Comparison of ENCODE assay signal across 23 cellular contexts in the genomic region with DNA sequence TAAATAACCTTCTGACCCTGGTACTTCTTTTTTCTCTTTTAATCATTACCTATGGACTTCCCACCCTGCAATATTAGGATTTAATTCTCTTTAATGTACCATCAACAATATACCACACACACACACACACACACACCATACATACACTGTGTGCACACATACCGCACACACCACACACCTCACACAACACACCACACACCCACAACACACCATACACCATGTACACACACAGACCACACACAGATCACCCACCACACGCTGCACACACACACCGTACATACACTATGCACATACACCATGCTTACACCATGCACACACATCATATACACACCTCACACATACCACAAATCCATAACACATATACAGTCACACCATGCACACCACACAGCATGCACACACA. TPM values are rescaled to one million over a fixed set of nuclear protein-coding genes. Genes with fewer than 3 reads are reported as not detected.
A peak's percentile ranks its signal among the peaks of the same experiment; 100 is the strongest.
DNase-seq lines count a peak whose midpoint lies in the region; ATAC-seq, FAIRE-seq and TF ChIP-seq lines count a peak whose summit lies in the region.
"Had no signal": no experiment of that assay in that cellular context is flagged by ENCODE, and none has a peak within 500 bp of the region (broad histone marks: within the 10 kb centered on the region; RNA-seq: fewer than 3 reads in every experiment).

No MANE protein-coding gene starts in this region.

- H3K79me1 ChIP-seq in IMR-90 (ENCODE audit: low read depth in 1 of 2, low read length in 2 of 2) (no peaks in the 10 kb centered on the region), trophoblast cell (ENCODE audit: low read length) (peaks cover 5% of the 10 kb centered on the region)

- TF ChIP-seq CTCF in IMR-90 (conservative IDR thresholded peaks at IDR 0.05; ENCODE audit: low read depth, low read length) (no peak), lung (IDR thresholded peaks at IDR 0.05; ENCODE audit: control extremely low read depth, extremely low read depth) (no peak)

- H4K8ac ChIP-seq in IMR-90 (ENCODE audit: low read depth in 2 of 2, low read length in 2 of 2), result no peak overlapping the region
- no peak overlapping the region for H4K8ac ChIP-seq in trophoblast cell (ENCODE audit: low read depth, low read length)

- H4K91ac ChIP-seq in IMR-90 (ENCODE audit: insufficient read depth, low read depth, low read length) (no peak overlapping the region), trophoblast cell (ENCODE audit: low read depth, low read length) (no peak overlapping the region)

- DNase-seq in GM12892 (ENCODE audit: insufficient read length), result no peak
- DNase-seq in IMR-90, result no peak
- no peak for DNase-seq in lung (ENCODE audit: low spot score)
- DNase-seq in trophoblast cell, result no peak
- no peak for DNase-seq in NAMALWA (ENCODE audit: low spot score)
- DNase-seq in stimulated activated naive CD4-positive, alpha-beta T cell (lab: John Stamatoyannopoulos, UW), result no peak
- DNase-seq: Caco-2; CD8-positive, alpha-beta T cell; GM23248; KG1; MG63; NCI-H2029; NCI-H446; NCI-H524 treated with DMSO at 0.1 percent for 48 hours; NCI-H774 had no signal

- no peak overlapping the region for H3K9ac ChIP-seq in IMR-90 (ENCODE audit: low read depth, low read length)
- no peak overlapping the region for H3K9ac ChIP-seq in trophoblast cell (ENCODE audit: low read length)
- H3K9ac ChIP-seq: GM23248 had no signal

- POLR2A ChIA-PET in IMR-90 (lab: Charles Lee; ENCODE audit: unreplicated experiment), result no interaction called here

- H2BK15ac ChIP-seq in IMR-90 (ENCODE audit: low read depth, low read length), result no peak overlapping the region

- H4K20me1 ChIP-seq in IMR-90 (ENCODE audit: insufficient read depth, low read length), result no peaks in the 10 kb centered on the region

- BruUV-seq in IMR-90 (replicated peaks; lab: Mats Ljungman, UMichigan), result no TSS peak

- no peaks in the 10 kb centered on the region for H3K36me3 ChIP-seq in IMR-90 (ENCODE audit: control insufficient read depth, insufficient read depth, low read length)
- H3K36me3 ChIP-seq in lung (ENCODE audit: control insufficient read depth in 2 of 2, insufficient read depth in 2 of 2, low read length in 2 of 2), result no peaks in the 10 kb centered on the region
- H3K36me3 ChIP-seq in trophoblast cell (ENCODE audit: control insufficient read depth in 1 of 2, insufficient read depth in 2 of 2, low read length in 2 of 2), result no peaks in the 10 kb centered on the region
- H3K36me3 ChIP-seq: HAP-1, MG63 had no signal

- H3K79me2 ChIP-seq in trophoblast cell (ENCODE audit: control insufficient read depth, insufficient read depth, low read length, poor library complexity), result no peaks in the 10 kb centered on the region

- H3K4ac ChIP-seq in IMR-90 (ENCODE audit: low read depth, low read length) (no peak overlapping the region), trophoblast cell (ENCODE audit: low read depth, low read length) (no peak overlapping the region)

- TF ChIP-seq RAD21 in IMR-90 (IDR thresholded peaks at IDR 0.05; ENCODE audit: low read length), result no peak

- H4K5ac ChIP-seq in IMR-90 (ENCODE audit: low read depth, low read length), result no peak overlapping the region

- H3K4me2 ChIP-seq in IMR-90 (ENCODE audit: low read depth, low read length), result no peak overlapping the region
- H3K4me2 ChIP-seq in trophoblast cell (ENCODE audit: low read length), result no peak overlapping the region

- peak; percentile 91 for FAIRE-seq in GM12892 (lab: Jason Lieb, UNC)
- FAIRE-seq: G401.6, GM12878, GM19239, RCC 7860 had no signal

- H3K14ac ChIP-seq in IMR-90 (replicated peaks; ENCODE audit: low read depth, low read length) (no peak overlapping the region), trophoblast cell (ENCODE audit: low read length) (no peak overlapping the region)

- H2BK5ac ChIP-seq in IMR-90 (ENCODE audit: low read depth, low read length, poor library complexity, severe bottlenecking) (peak overlapping the region; percentile 79), trophoblast cell (ENCODE audit: low read depth, low read length, poor library complexity) (no peak overlapping the region)

- no peak for TF ChIP-seq POLR2A in GM12892 (IDR thresholded peaks at IDR 0.05; ENCODE audit: low read depth, low read length)
- no peak for TF ChIP-seq POLR2A in IMR-90 (IDR thresholded peaks at IDR 0.05; ENCODE audit: low read depth, low read length)

- H3K23ac ChIP-seq in IMR-90 (ENCODE audit: low read depth, low read length) (no peak overlapping the region), trophoblast cell (ENCODE audit: low read length) (peak overlapping the region; percentile 15)

- no peak overlapping the region for H3K56ac ChIP-seq in IMR-90 (ENCODE audit: extremely low read depth, insufficient read depth, low read length)

- no peak overlapping the region for H2AFZ ChIP-seq in IMR-90 (replicated peaks; ENCODE audit: low read length, poor library complexity)
- no peak overlapping the region for H2AFZ ChIP-seq in trophoblast cell (ENCODE audit: insufficient read depth, low read length, poor library complexity)
- H2AFZ ChIP-seq: GM23248 had no signal

- no peak for ATAC-seq in IMR-90 (ENCODE audit: low read depth)
- no peak for ATAC-seq in lung (ENCODE audit: insufficient read depth, low FRiP score)
- ATAC-seq in GM21717 (IDR thresholded peaks at IDR 0.05; ENCODE audit: unreplicated experiment), result no peak
- ATAC-seq: CD8-positive, alpha-beta T cell; GM12878; SK-N-SH treated with all-trans-retinoic acid at 6 μM for 48 hours had no signal

- H4K12ac ChIP-seq in trophoblast cell (ENCODE audit: low read depth, low read length), result no peak overlapping the region

- no peak overlapping the region for H2BK20ac ChIP-seq in IMR-90 (ENCODE audit: low read depth, low read length)

- H3K27ac ChIP-seq in IMR-90 (ENCODE audit: insufficient read depth, low read length), result no peak overlapping the region
- H3K27ac ChIP-seq in lung (ENCODE audit: low read depth in 1 of 2, low read length in 1 of 2), result no peak overlapping the region
- no peak overlapping the region for H3K27ac ChIP-seq in trophoblast cell (ENCODE audit: low read depth, low read length)
- H3K27ac ChIP-seq: C4-2B, GM23248 had no signal

- H3K4me3 ChIP-seq in IMR-90 (ENCODE audit: insufficient read depth, low read depth, low read length) (no peak overlapping the region), lung (peak overlapping the region; percentile 8), trophoblast cell (ENCODE audit: low read depth, low read length) (peak overlapping the region; percentile 6)
- H3K4me3 ChIP-seq: GM12878, GM23248, HAP-1, MG63 had no signal

- H2BK12ac ChIP-seq in trophoblast cell (ENCODE audit: low read length), result no peak overlapping the region

- H3K27me3 ChIP-seq in IMR-90 (ENCODE audit: control insufficient read depth, insufficient read depth, low read length), result no peaks in the 10 kb centered on the region
- no peaks in the 10 kb centered on the region for H3K27me3 ChIP-seq in lung (ENCODE audit: control insufficient read depth, insufficient read depth)
- H3K27me3 ChIP-seq in trophoblast cell (ENCODE audit: insufficient read depth, low read length), result no peaks in the 10 kb centered on the region
- H3K27me3 ChIP-seq: MG63 had no signal

- H3K9me3 ChIP-seq in IMR-90 (ENCODE audit: control insufficient read depth, insufficient read depth, low read length) (no peaks in the 10 kb centered on the region), lung (ENCODE audit: control insufficient read depth in 2 of 2, insufficient read depth in 1 of 2, low read length in 1 of 2) (peaks cover 0 to 2% of the 10 kb centered on the region in 2 donors), trophoblast cell (ENCODE audit: insufficient read depth, low read depth, low read length) (peaks cover 4% of the 10 kb centered on the region)
- H3K9me3 ChIP-seq: Caco-2, MG63 had no signal

- peaks cover 5% of the 10 kb centered on the region for H3K9me1 ChIP-seq in IMR-90 (ENCODE audit: insufficient read depth, low read length)

- intact Hi-C loops in IMR-90 (cut with micrococcal nuclease), result loop anchor here (5.0 kb wide), 1 partner anchor 168 kb away; no protein-coding TSS in a partner anchor

- H3K4me1 ChIP-seq in IMR-90 (ENCODE audit: control insufficient read depth, insufficient read depth, low read length) (no peaks in the 10 kb centered on the region), lung (ENCODE audit: control insufficient read depth in 2 of 2, insufficient read depth in 2 of 2, low read length in 2 of 2) (peaks cover 0 to 4% of the 10 kb centered on the region in 2 donors), trophoblast cell (ENCODE audit: control insufficient read depth in 1 of 2, insufficient read depth in 2 of 2, low read length in 2 of 2) (no peaks in the 10 kb centered on the region)
- H3K4me1 ChIP-seq: Caco-2, HAP-1 had no signal

- H2AK5ac ChIP-seq in IMR-90 (ENCODE audit: low read depth, low read length) (no peak overlapping the region), trophoblast cell (ENCODE audit: low read length) (no peak overlapping the region)

- 86% methylated on average over 3 of the region's 3 CpGs; no CpG with 5 or more reads in 1 of the 2 experiments for WGBS in IMR-90 (ENCODE audit: extremely low coverage in 2 of 2, insufficient read length in 1 of 2), 2 experiments
- WGBS in lung, 2 donors, result 92 to 97% methylated on average over 3 of the region's 3 CpGs
- WGBS in trophoblast cell (ENCODE audit: extremely low coverage, insufficient coverage, insufficient read length), result 100% methylated on average over 1 of the region's 3 CpGs

- H2BK120ac ChIP-seq in IMR-90 (ENCODE audit: low read depth, low read length), result no peak overlapping the region
- no peak overlapping the region for H2BK120ac ChIP-seq in trophoblast cell (ENCODE audit: insufficient read depth, low read length, poor library complexity)

- no peak overlapping the region for H2AK9ac ChIP-seq in IMR-90 (replicated peaks; ENCODE audit: low read depth, low read length, poor library complexity)

- dilution Hi-C loops in IMR-90 (cut with HindIII; ENCODE audit: low sequenced_read_pairs, unreplicated experiment), result no loop called here

- in situ Hi-C loops in IMR-90 (cut with MboI; ENCODE audit: low sequenced_read_pairs), result loop anchor here (5.0 kb wide), 1 partner anchor 443 kb away; no protein-coding TSS in a partner anchor

- CTCF ChIA-PET in IMR-90 (lab: Yijun Ruan, JAX), result interaction anchor here (6.2 kb wide), 1 partner anchor 437 kb away, joined by 42 read pairs; no protein-coding TSS in a partner anchor

- H3K18ac ChIP-seq in IMR-90 (ENCODE audit: low read depth, low read length) (no peak overlapping the region), trophoblast cell (ENCODE audit: low read length) (no peak overlapping the region)

TF ChIP-seq in IMR-90, 13 proteins besides CTCF, POLR2A, EP300 and RAD21 (continues in another document):
- TF ChIP-seq FOS (IDR thresholded peaks at IDR 0.05; ENCODE audit: low read depth, low read length) (no peak), RFX5 (IDR thresholded peaks at IDR 0.05; ENCODE audit: low read depth, low read length) (no peak), MAZ (IDR thresholded peaks at IDR 0.05; ENCODE audit: borderline replicate concordance, low read depth, low read length) (no peak)

RNA-seq across cellular contexts. Expression of gene MAP3K4, which starts 57.4 kb away (rescaled TPM):
- 20.9 TPM for polyA plus RNA-seq in GM12892 (2012; ENCODE audit: missing spikeins)
- 20.4 and 23.1 TPM in 2 replicates for total RNA-seq in IMR-90 (2012; rRNA removed)
- polyA plus RNA-seq in IMR-90 (2012; rRNA removed), result 6.9 and 11.5 TPM in 2 replicates
- 2.0 and 3.7 TPM in 2 replicates for polyA plus RNA-seq in IMR-90 (2012; cell fraction: cytosol; rRNA removed)
- polyA plus RNA-seq in IMR-90 (2012; cell fraction: nucleus; rRNA removed; ENCODE audit: low replicate concordance), result 6.4 and 26.8 TPM in 2 replicates
- total RNA-seq in lung, result 10 to 100 TPM; 48.9 to 56.8 TPM
- polyA plus RNA-seq in lung, result 10 to 100 TPM in 1 of 2 donors, 1 to 10 TPM in 1; 8.6 to 10.9 TPM
- polyA plus RNA-seq in trophoblast cell (2013), result 27.6 and 29.3 TPM in 2 replicates
